Comparison of ENCODE assay signal across 20 cellular contexts in the genomic region with DNA sequence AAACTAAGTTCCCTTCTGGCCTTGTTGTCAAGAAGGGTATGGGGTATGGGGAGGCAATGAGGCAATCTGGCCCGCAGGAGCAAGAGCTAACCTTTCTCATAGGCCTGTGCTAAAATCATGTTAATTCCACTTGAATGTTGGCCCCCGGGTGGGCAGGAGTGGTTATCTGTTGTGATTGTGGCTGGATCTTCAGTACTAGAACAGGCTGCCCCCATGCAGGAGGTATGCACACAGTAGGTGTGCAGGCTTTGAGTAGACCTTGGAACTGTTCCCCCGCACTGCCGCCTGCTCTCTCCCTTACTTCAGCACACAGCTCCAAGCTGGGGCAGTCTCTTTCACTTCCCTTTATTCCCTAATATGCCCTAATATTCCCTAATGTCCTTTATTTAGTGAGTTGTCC. TPM values are rescaled to one million over a fixed set of nuclear protein-coding genes. Genes with fewer than 3 reads are reported as not detected.
DNase-seq lines count a peak whose midpoint lies in the region; ATAC-seq and TF ChIP-seq lines count a peak whose summit lies in the region.
"Had no signal": no experiment of that assay in that cellular context is flagged by ENCODE, and none has a peak within 500 bp of the region (broad histone marks: within the 10 kb centered on the region; RNA-seq: fewer than 3 reads in every experiment).

No MANE protein-coding gene starts in this region.

- peak in 1 of 2 experiments; percentile 22 for DNase-seq in HL-60 (ENCODE audit: low read depth in 1 of 2, low spot score in 1 of 2)
- no peak for DNase-seq in breast epithelium (ENCODE audit: low spot score in 2 of 2)
- DNase-seq in lower lobe of right lung, result no peak
- no peak for DNase-seq in stomach
- DNase-seq in DMS79 treated with DMSO at 0.1 percent for 48 hours (lab: John Stamatoyannopoulos, UW), result no peak
- DNase-seq in KG1 (lab: John Stamatoyannopoulos, UW), result no peak
- DNase-seq in GM23248, result no peak
- DNase-seq in activated CD4-positive, alpha-beta T cell treated with anti-CD3 and anti-CD28 coated beads for 48 hours, result no peak
- DNase-seq: activated naive CD8-positive, alpha-beta T cell treated with anti-CD3 and anti-CD28 coated beads, Interleukin-2, amount 50 U/mL, for 24 hours; activated T-cell treated with anti-CD3 and anti-CD28 coated beads for 4 hours; DND-41; erythroblast; heart right ventricle; NCI-H187; NCI-H526 treated with DMSO at 0.1 percent for 48 hours; occipital lobe had no signal

- no peaks in the 10 kb centered on the region for H3K9me2 ChIP-seq in GM23248 (ENCODE audit: insufficient read depth)

- H3K27me3 ChIP-seq in HL-60 (ENCODE audit: insufficient read depth, poor library complexity, severe bottlenecking) (no peaks in the 10 kb centered on the region), breast epithelium (no peaks in the 10 kb centered on the region), lower lobe of right lung (ENCODE audit: low read depth) (no peaks in the 10 kb centered on the region), stomach (no peaks in the 10 kb centered on the region), GM23248 (replicated peaks; ENCODE audit: insufficient read depth) (peaks cover 15% of the 10 kb centered on the region)

- H3K9me3 ChIP-seq in breast epithelium (no peaks in the 10 kb centered on the region), lower lobe of right lung (no peaks in the 10 kb centered on the region), stomach (no peaks in the 10 kb centered on the region), GM23248 (ENCODE audit: low read depth) (no peaks in the 10 kb centered on the region)
- H3K9me3 ChIP-seq: heart right ventricle, thoracic aorta had no signal

- H3K4me3 ChIP-seq in HL-60 (replicated peaks; ENCODE audit: insufficient read depth, low read length) (no peak overlapping the region), breast epithelium (peak overlapping the region in 1 of 3 donors; percentile 42), lower lobe of right lung (no peak overlapping the region), stomach (no peak overlapping the region), GM23248 (no peak overlapping the region)
- H3K4me3 ChIP-seq: heart right ventricle, lung, thoracic aorta had no signal

- TF ChIP-seq EP300 in stomach (IDR thresholded peaks at IDR 0.05), result no peak

- H3K79me2 ChIP-seq in GM23248 (ENCODE audit: insufficient read depth), result no peaks in the 10 kb centered on the region

- no peak overlapping the region for H3K4me2 ChIP-seq in GM23248 (ENCODE audit: unreplicated experiment)
- H3K4me2 ChIP-seq: KMS-11 had no signal

- intact Hi-C loops in breast epithelium (cut with DNase I; ENCODE audit: low total_unique reads), result no loop called here
- intact Hi-C loops in lower lobe of right lung (cut with DNase I), result no loop called here
- intact Hi-C loops in stomach (cut with DNase I; ENCODE audit: low total_unique reads), result loop anchor here (10.0 kb wide), 1 partner anchor 46 kb away; no protein-coding TSS in a partner anchor

- TF ChIP-seq CTCF in HL-60 (IDR thresholded peaks at IDR 0.05; ENCODE audit: insufficient read depth, low read length), result no peak
- no peak for TF ChIP-seq CTCF in breast epithelium (IDR thresholded peaks at IDR 0.05)
- no peak for TF ChIP-seq CTCF in lower lobe of right lung (IDR thresholded peaks at IDR 0.05)
- TF ChIP-seq CTCF in stomach (IDR thresholded peaks at IDR 0.05), result no peak

- peak overlapping the region; percentile 83 for H3K27ac ChIP-seq in HL-60 (replicated peaks)
- peak overlapping the region; percentile 75 to 87 for H3K27ac ChIP-seq in breast epithelium
- peak overlapping the region; percentile 44 for H3K27ac ChIP-seq in lower lobe of right lung
- peak overlapping the region; percentile 5 to 81 (median 73) for H3K27ac ChIP-seq in stomach
- H3K27ac ChIP-seq in GM23248, result no peak overlapping the region
- H3K27ac ChIP-seq: heart right ventricle, KMS-11, thoracic aorta had no signal

- TF ChIP-seq POLR2A in breast epithelium (IDR thresholded peaks at IDR 0.05) (no peak), stomach (IDR thresholded peaks at IDR 0.05) (no peak)

- H3K36me3 ChIP-seq in breast epithelium (no peaks in the 10 kb centered on the region), lower lobe of right lung (no peaks in the 10 kb centered on the region), stomach (no peaks in the 10 kb centered on the region), GM23248 (ENCODE audit: low read depth) (no peaks in the 10 kb centered on the region)
- H3K36me3 ChIP-seq: heart right ventricle, thoracic aorta had no signal

- H4K20me1 ChIP-seq in GM23248 (ENCODE audit: insufficient read depth), result no peaks in the 10 kb centered on the region

- WGBS in stomach, 5 donors, result 69 to 80% (median 76%) methylated on average over 4 of the region's 4 CpGs
- WGBS in GM23248 (ENCODE audit: low coverage in 1 of 2, low lambda C conversion rate in 2 of 2, missing lambda C conversion rate in 2 of 2), 2 experiments, result 87 to 90% methylated on average over 4 of the region's 4 CpGs

- no peak overlapping the region for H3K9ac ChIP-seq in GM23248
- H3K9ac ChIP-seq: KMS-11 had no signal

- no peak for ATAC-seq in lower lobe of right lung
- ATAC-seq: activated CD4-positive, CD25-positive, alpha-beta regulatory T cell treated with anti-CD3 and anti-CD28 coated beads, Interleukin-2, amount 50 U/mL, for 24 hours; activated naive CD8-positive, alpha-beta T cell treated with anti-CD3 and anti-CD28 coated beads, Interleukin-2, amount 50 U/mL, for 24 hours; heart right ventricle had no signal

- H3K4me1 ChIP-seq in breast epithelium (peaks cover 5 to 10% of the 10 kb centered on the region in 2 donors), lower lobe of right lung (peaks cover 34% of the 10 kb centered on the region), stomach (peaks cover 34 to 64% (median 48%) of the 10 kb centered on the region in 4 donors), GM23248 (ENCODE audit: insufficient read depth) (peaks cover 12% of the 10 kb centered on the region)

- 0 out of 2 replicates have a peak, but pooled peaks cover 9% of the 10 kb centered on the region for H3F3A ChIP-seq in GM23248 (ENCODE audit: insufficient read depth)

- in situ Hi-C loops in GM23248 (cut with MboI), result no loop called here

- no peak overlapping the region for H2AFZ ChIP-seq in GM23248

RNA-seq across cellular contexts. Expression of gene TANGO6, which starts 52.4 kb away (rescaled TPM):
- 10 to 100 TPM; 13.4 to 26.1 (median 24.6) TPM for total RNA-seq in breast epithelium
- total RNA-seq in lower lobe of right lung, result 20.4 TPM
- total RNA-seq in stomach, result 10 to 100 TPM in 4 of 5 donors, 1 to 10 TPM in 1; 9.7 to 32.7 (median 17.3) TPM
- 1 to 10 TPM; 2.2 to 9.9 (median 3.9) TPM for polyA plus RNA-seq in stomach
- total RNA-seq in GM23248 (2014; rRNA removed; shearing (Covaris generic)), result 12.8 and 17.6 TPM in 2 replicates
- 7.0 and 7.8 TPM in 2 replicates for polyA plus RNA-seq in GM23248 (2016; fragmentation: Nextera tagmentation; extraction: Ambion mirVana)

RNA-seq across cellular contexts. Expression of gene CDH1, which starts 53.9 kb away (rescaled TPM):
- 100 to 1,000 TPM in 1 of 3 donors, 10 to 100 TPM in 1, under 1 TPM in 1; 0.16 to 127 (median 86.5) TPM for total RNA-seq in breast epithelium
- 127 TPM for total RNA-seq in lower lobe of right lung
- total RNA-seq in stomach, result 100 to 1,000 TPM; 104 to 567 (median 188) TPM
- polyA plus RNA-seq in stomach, result 10 to 100 TPM; 15.0 to 63.3 (median 62.2) TPM
- not detected in 2 replicates for total RNA-seq in GM23248 (2014; rRNA removed; shearing (Covaris generic))
- polyA plus RNA-seq in GM23248 (2016; fragmentation: Nextera tagmentation; extraction: Ambion mirVana), result 0.04 TPM in 2 replicates
